29 cellular contexts compared by ENCODE assay signal in the genomic region with DNA sequence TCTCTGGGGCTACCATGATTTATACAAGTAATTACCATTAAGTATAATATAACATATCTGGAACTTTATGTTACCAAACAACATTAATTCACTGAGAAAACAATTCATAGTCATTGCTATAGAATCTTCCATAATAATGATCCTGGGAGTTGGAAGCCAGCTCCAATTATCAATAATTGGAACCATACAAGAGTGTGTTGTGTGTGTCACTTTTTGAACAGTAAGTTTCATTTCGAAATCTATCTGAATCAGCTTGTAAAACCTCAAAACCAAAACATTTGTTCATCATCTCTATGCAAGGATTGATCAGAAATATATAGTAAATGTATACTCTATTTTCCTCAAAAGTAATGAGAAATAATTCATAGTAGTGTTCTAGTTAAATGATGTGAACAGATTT.
"Had no signal": no experiment of that assay in that cellular context is flagged by ENCODE, and none has a peak within 500 bp of the region (broad histone marks: within the 10 kb centered on the region; RNA-seq: fewer than 3 reads in every experiment).

No MANE protein-coding gene starts in this region.

- ATAC-seq: activated CD4-positive, alpha-beta T cell treated with anti-CD3 and anti-CD28 coated beads for 36 hours; activated CD8-positive, alpha-beta memory T cell treated with anti-CD3 and anti-CD28 coated beads, Interleukin-2, amount 10 ng/mL, durations not matched to agents 7 days and 5 days; activated CD8-positive, alpha-beta T cell treated with anti-CD3 and anti-CD28 coated beads, Interleukin-2, amount 10 ng/mL, durations not matched to agents 7 days and 5 days; activated naive CD8-positive, alpha-beta T cell treated with anti-CD3 and anti-CD28 coated beads, Interleukin-2, amount 50 U/mL, for 24 hours; effector memory CD8-positive, alpha-beta T cell; gastroesophageal sphincter; heart right ventricle; T-helper 17 cell had no signal

- H3K4me1 ChIP-seq: ascending aorta, breast epithelium, esophagus muscularis mucosa, gastroesophageal sphincter had no signal

- H3K4me3 ChIP-seq: ascending aorta, breast epithelium, cardiac muscle cell, coronary artery, dorsolateral prefrontal cortex, esophagus muscularis mucosa, gastroesophageal sphincter, heart right ventricle, hepatocyte had no signal

- H3K4me2 ChIP-seq: hepatocyte had no signal

- H3K27me3 ChIP-seq: ascending aorta, breast epithelium, cardiac muscle cell, dorsolateral prefrontal cortex, esophagus muscularis mucosa, gastroesophageal sphincter, heart right ventricle, hepatocyte had no signal

- H3K27ac ChIP-seq: ascending aorta, breast epithelium, cardiac muscle cell, coronary artery, dorsolateral prefrontal cortex, esophagus muscularis mucosa, gastroesophageal sphincter, heart right ventricle, hepatocyte had no signal

- H2AFZ ChIP-seq: hepatocyte had no signal

- DNase-seq: activated CD4-positive, alpha-beta memory T cell treated with anti-CD3 and anti-CD28 coated beads for 36 hours; activated CD4-positive, alpha-beta T cell treated with anti-CD3 and anti-CD28 coated beads for 36 hours; activated CD4-positive, alpha-beta T cell treated with anti-CD3 and anti-CD28 coated beads, Interleukin-2, amount 10 ng/mL, durations not matched to agents 24 days and 14 days; activated CD4-positive, CD25-positive, alpha-beta regulatory T cell; activated CD4-positive, CD25-positive, alpha-beta regulatory T cell treated with anti-CD3 and anti-CD28 coated beads, Interleukin-2, amount 50 U/mL, for 72 hours; activated CD8-positive, alpha-beta memory T cell treated with anti-CD3 and anti-CD28 coated beads, Interleukin-2, amount 10 ng/mL, durations not matched to agents 7 days and 5 days; activated CD8-positive, alpha-beta memory T cell treated with anti-CD3 and anti-CD28 coated beads, Interleukin-2, amount 50 U/mL, for 4 hours; activated CD8-positive, alpha-beta T cell treated with anti-CD3 and anti-CD28 coated beads, Interleukin-2, amount 10 ng/mL, durations not matched to agents 7 days and 5 days; activated effector memory CD4-positive, alpha-beta T cell treated with anti-CD3 and anti-CD28 coated beads, Interleukin-2, amount 50 U/mL, for 16 hours; activated naive CD4-positive, alpha-beta T cell treated with anti-CD3 and anti-CD28 coated beads for 36 hours; activated naive CD8-positive, alpha-beta T cell treated with anti-CD3 and anti-CD28 coated beads for 36 hours; activated naive CD8-positive, alpha-beta T cell treated with anti-CD3 and anti-CD28 coated beads, Interleukin-2, amount 50 U/mL, for 24 hours; activated T-cell treated with anti-CD3 and anti-CD28 coated beads, Interleukin-2, amount 50 U/mL, for 1 hour; activated T-cell treated with anti-CD3 and anti-CD28 coated beads, Interleukin-2, amount 50 U/mL, for 48 hours; dorsolateral prefrontal cortex; effector memory CD8-positive, alpha-beta T cell; erythroblast; foreskin melanocyte; heart right ventricle; T-helper 1 cell; T-helper 17 cell; T1000 had no signal

- H3K79me2 ChIP-seq: hepatocyte had no signal

- H3K36me3 ChIP-seq: ascending aorta, breast epithelium, cardiac muscle cell, gastroesophageal sphincter had no signal
